Comparison of ENCODE assay signal across 1 cellular context in the genomic region with DNA sequence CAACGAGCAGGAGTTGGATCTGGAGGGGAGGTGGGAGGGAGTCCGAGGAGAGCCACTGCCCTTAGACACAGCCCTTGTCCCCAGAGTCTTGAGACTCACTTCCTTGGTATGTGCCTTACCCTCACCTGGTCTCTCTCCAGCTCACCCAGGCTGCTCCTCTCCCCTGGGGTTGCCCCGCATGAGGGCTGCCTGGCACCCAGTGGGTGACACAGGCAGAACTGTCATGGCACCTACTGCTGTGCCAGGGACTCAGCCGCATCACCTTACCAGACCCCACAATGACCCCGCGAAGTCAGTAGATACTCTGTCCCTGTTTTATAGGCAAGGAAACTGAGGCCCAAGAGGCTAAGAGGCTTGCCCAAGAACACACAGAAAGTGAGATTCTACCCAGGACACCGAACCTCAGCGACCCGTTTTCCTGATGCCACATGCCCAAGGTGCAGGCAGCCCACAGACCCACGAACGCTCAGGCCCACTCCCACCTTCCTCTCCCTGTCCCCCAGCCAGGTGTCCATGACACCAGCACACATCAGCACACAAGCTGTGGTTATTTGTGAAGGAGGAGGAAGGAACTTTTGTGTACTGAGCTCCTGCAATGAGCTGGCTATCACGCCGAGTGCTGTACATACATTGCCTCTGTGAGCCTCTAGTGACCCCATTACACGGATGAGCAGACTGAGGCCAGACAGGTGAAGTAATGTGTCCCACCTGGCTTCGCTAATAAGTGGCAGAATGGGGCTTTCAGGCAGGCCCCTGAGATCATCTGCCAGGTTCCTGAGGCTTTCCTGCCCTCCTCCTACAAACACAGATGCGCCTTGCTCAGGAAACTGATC.
TF ChIP-seq lines count a peak whose summit lies in the region.

No MANE protein-coding gene starts in this region.

TF ChIP-seq in SK-N-SH, 30 proteins besides CTCF, POLR2A, EP300 and RAD21 (continued from another document):
- TF ChIP-seq IRF3 (IDR thresholded peaks at IDR 0.05; ENCODE audit: low read depth, low read length) (no peak), FOSL2 (IDR thresholded peaks at IDR 0.05; ENCODE audit: borderline replicate concordance, low read depth) (no peak), GABPA (IDR thresholded peaks at IDR 0.05; ENCODE audit: low read depth) (no peak), FOXM1 (IDR thresholded peaks at IDR 0.05; ENCODE audit: low read depth) (no peak), NRF1 (IDR thresholded peaks at IDR 0.05; ENCODE audit: low read depth, low read length) (no peak), RXRA (IDR thresholded peaks at IDR 0.05; ENCODE audit: borderline replicate concordance, low read depth) (no peak), TAF1 (IDR thresholded peaks at IDR 0.05; ENCODE audit: borderline replicate concordance, low read depth, low read length) (no peak), SIN3A (IDR thresholded peaks at IDR 0.05; ENCODE audit: borderline replicate concordance, low read depth, low read length) (no peak), SMC3 (IDR thresholded peaks at IDR 0.05; ENCODE audit: low read depth, low read length) (no peak), MEF2A (IDR thresholded peaks at IDR 0.05; ENCODE audit: borderline replicate concordance, low read depth) (no peak), USF2 (IDR thresholded peaks at IDR 0.05; ENCODE audit: borderline replicate concordance, low read depth, low read length) (no peak), PBX3 (IDR thresholded peaks at IDR 0.05) (no peak), JUND (IDR thresholded peaks at IDR 0.05) (no peak)
- TF ChIP-seq, protein P1, sequence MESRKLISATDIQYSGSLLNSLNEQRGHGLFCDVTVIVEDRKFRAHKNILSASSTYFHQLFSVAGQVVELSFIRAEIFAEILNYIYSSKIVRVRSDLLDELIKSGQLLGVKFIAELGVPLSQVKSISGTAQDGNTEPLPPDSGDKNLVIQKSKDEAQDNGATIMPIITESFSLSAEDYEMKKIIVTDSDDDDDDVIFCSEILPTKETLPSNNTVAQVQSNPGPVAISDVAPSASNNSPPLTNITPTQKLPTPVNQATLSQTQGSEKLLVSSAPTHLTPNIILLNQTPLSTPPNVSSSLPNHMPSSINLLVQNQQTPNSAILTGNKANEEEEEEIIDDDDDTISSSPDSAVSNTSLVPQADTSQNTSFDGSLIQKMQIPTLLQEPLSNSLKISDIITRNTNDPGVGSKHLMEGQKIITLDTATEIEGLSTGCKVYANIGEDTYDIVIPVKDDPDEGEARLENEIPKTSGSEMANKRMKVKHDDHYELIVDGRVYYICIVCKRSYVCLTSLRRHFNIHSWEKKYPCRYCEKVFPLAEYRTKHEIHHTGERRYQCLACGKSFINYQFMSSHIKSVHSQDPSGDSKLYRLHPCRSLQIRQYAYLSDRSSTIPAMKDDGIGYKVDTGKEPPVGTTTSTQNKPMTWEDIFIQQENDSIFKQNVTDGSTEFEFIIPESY (IDR thresholded peaks at IDR 0.05; ENCODE audit: borderline replicate concordance, low read depth): no peak
